In the genomic region with DNA sequence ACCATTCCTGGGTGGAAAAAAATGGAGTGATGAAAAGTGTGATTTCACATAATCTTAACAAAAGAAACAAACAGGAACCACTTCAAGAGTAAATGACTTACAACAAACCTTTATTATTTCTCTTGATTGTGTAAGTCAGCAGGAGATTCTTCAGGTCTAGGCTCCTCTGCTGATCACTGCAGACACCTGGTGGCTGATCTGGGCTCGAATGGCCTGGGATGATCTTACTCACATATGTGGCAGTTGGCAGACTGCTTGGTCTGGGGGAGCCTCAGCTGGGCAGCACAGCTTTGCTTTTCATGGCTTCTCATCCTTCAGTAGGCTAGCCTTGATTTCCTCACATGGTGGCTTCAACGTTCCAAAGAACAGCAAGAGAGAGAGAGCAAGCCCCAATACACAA, we compare ENCODE assay signal across 2 cellular contexts.
TF ChIP-seq lines count a peak whose summit lies in the region.

No MANE protein-coding gene starts in this region.

TF ChIP-seq in GM23338, 12 proteins besides CTCF, POLR2A, EP300 and RAD21:
- TF ChIP-seq ZNF114 (CRISPR knock-in tag; IDR thresholded peaks at IDR 0.05) (no peak), NANOG (IDR thresholded peaks at IDR 0.05; ENCODE audit: borderline replicate concordance) (no peak)
- TF ChIP-seq, protein P1, sequence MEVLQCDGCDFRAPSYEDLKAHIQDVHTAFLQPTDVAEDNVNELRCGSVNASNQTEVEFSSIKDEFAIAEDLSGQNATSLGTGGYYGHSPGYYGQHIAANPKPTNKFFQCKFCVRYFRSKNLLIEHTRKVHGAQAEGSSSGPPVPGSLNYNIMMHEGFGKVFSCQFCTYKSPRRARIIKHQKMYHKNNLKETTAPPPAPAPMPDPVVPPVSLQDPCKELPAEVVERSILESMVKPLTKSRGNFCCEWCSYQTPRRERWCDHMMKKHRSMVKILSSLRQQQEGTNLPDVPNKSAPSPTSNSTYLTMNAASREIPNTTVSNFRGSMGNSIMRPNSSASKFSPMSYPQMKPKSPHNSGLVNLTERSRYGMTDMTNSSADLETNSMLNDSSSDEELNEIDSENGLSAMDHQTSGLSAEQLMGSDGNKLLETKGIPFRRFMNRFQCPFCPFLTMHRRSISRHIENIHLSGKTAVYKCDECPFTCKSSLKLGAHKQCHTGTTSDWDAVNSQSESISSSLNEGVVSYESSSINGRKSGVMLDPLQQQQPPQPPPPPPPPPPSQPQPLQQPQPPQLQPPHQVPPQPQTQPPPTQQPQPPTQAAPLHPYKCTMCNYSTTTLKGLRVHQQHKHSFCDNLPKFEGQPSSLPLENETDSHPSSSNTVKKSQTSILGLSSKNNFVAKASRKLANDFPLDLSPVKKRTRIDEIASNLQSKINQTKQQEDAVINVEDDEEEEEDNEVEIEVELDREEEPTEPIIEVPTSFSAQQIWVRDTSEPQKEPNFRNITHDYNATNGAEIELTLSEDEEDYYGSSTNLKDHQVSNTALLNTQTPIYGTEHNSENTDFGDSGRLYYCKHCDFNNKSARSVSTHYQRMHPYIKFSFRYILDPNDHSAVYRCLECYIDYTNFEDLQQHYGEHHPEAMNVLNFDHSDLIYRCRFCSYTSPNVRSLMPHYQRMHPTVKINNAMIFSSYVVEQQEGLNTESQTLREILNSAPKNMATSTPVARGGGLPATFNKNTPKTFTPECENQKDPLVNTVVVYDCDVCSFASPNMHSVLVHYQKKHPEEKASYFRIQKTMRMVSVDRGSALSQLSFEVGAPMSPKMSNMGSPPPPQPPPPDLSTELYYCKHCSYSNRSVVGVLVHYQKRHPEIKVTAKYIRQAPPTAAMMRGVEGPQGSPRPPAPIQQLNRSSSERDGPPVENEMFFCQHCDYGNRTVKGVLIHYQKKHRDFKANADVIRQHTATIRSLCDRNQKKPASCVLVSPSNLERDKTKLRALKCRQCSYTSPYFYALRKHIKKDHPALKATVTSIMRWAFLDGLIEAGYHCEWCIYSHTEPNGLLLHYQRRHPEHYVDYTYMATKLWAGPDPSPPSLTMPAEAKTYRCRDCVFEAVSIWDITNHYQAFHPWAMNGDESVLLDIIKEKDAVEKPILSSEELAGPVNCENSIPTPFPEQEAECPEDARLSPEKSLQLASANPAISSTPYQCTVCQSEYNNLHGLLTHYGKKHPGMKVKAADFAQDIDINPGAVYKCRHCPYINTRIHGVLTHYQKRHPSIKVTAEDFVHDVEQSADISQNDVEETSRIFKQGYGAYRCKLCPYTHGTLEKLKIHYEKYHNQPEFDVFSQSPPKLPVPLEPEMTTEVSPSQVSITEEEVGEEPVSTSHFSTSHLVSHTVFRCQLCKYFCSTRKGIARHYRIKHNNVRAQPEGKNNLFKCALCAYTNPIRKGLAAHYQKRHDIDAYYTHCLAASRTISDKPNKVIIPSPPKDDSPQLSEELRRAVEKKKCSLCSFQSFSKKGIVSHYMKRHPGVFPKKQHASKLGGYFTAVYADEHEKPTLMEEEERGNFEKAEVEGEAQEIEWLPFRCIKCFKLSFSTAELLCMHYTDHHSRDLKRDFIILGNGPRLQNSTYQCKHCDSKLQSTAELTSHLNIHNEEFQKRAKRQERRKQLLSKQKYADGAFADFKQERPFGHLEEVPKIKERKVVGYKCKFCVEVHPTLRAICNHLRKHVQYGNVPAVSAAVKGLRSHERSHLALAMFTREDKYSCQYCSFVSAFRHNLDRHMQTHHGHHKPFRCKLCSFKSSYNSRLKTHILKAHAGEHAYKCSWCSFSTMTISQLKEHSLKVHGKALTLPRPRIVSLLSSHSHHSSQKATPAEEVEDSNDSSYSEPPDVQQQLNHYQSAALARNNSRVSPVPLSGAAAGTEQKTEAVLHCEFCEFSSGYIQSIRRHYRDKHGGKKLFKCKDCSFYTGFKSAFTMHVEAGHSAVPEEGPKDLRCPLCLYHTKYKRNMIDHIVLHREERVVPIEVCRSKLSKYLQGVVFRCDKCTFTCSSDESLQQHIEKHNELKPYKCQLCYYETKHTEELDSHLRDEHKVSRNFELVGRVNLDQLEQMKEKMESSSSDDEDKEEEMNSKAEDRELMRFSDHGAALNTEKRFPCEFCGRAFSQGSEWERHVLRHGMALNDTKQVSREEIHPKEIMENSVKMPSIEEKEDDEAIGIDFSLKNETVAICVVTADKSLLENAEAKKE (CRISPR knock-in tag; IDR thresholded peaks at IDR 0.05) = no peak
TF ChIP-seq in GM23338: peak in this region for 0.

TF ChIP-seq in IMR-90, 13 proteins besides CTCF, POLR2A, EP300 and RAD21:
- TF ChIP-seq MXI1 (IDR thresholded peaks at IDR 0.05; ENCODE audit: borderline replicate concordance, low read depth, low read length) = no peak
- TF ChIP-seq, protein P2, sequence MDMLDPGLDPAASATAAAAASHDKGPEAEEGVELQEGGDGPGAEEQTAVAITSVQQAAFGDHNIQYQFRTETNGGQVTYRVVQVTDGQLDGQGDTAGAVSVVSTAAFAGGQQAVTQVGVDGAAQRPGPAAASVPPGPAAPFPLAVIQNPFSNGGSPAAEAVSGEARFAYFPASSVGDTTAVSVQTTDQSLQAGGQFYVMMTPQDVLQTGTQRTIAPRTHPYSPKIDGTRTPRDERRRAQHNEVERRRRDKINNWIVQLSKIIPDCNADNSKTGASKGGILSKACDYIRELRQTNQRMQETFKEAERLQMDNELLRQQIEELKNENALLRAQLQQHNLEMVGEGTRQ (IDR thresholded peaks at IDR 0.05; ENCODE audit: low read depth, low read length) = no peak
